In the genomic region with DNA sequence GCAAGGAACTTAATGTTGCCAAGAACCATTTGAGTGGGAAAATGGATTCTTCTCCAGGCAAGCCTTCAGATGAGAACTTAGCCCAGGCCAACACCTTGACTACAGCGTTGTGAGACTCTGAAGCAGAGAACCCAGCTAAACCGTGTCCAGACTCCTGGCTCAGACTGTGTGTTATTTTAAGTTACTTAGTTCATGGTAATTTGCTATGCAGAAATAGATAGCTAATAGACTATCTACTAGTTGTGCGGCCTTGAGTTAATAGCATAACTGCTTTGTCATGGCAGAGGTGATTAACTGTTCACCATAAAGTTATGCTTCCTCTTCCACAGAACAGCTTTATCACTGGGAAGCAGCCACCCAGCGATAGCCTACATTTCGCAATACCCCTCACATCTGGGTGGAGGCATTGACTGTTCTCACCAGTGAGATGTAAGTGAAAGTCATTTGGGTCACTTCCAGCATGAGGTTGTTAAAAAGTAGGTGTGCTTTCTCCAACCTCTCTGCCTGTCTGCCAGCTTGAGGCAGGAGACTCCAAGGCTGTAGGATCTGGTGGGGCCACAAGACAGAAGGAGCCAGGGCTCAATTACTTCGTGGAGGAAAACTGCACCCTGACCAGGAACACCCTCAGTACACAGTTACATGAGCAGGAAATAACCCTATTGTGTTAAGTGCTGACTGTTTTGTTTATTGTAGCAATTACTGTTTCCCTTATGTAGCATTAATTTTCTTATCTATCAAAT, we compare ENCODE assay signal across 9 cellular contexts.
DNase-seq lines count a peak whose midpoint lies in the region; ATAC-seq and TF ChIP-seq lines count a peak whose summit lies in the region.
"Had no signal": no experiment of that assay in that cellular context is flagged by ENCODE, and none has a peak within 500 bp of the region (broad histone marks: within the 10 kb centered on the region; RNA-seq: fewer than 3 reads in every experiment).

No MANE protein-coding gene starts in this region.

- H3K4me1 Mint-ChIP-seq in glutamatergic neuron (ENCODE audit: low read depth, unreplicated experiment) = peaks cover 11% of the 10 kb centered on the region

- H3K4me3 Mint-ChIP-seq in glutamatergic neuron (ENCODE audit: unreplicated experiment) = no peak overlapping the region

- no peak for TF ChIP-seq CTCF in glutamatergic neuron (IDR thresholded peaks at IDR 0.05; ENCODE audit: partially characterized antibody, unreplicated experiment)

- peaks cover 4% of the 10 kb centered on the region for H3K9me3 Mint-ChIP-seq in glutamatergic neuron (ENCODE audit: unreplicated experiment)

- DNase-seq in EH (ENCODE audit: low read depth) (peak; percentile 39), OCI-M1 (lab: John Stamatoyannopoulos, UW) (peak; percentile 98), non-pigmented ciliary epithelial cell (ENCODE audit: low read depth) (peak; percentile 44), glutamatergic neuron (no peak)
- no peak for DNase-seq in stimulated activated CD4-positive, alpha-beta T cell treated with anti-CD3 and anti-CD28 coated beads, Interleukin-4, amount 100 ng/mL, for 4 hours
- DNase-seq: NCI-H2029 treated with DMSO at 0.1 percent for 48 hours had no signal

- ATAC-seq in esophagus mucosa (peak; percentile 88), GM21360 (IDR thresholded peaks at IDR 0.05; ENCODE audit: unreplicated experiment) (no peak)
- ATAC-seq in activated CD4-positive, CD25-positive, alpha-beta regulatory T cell treated with anti-CD3 and anti-CD28 coated beads, Interleukin-2, amount 50 U/mL, for 24 hours = no peak

- H3K27me3 Mint-ChIP-seq in glutamatergic neuron (ENCODE audit: unreplicated experiment) = no peaks in the 10 kb centered on the region

- no peaks in the 10 kb centered on the region for H3K36me3 Mint-ChIP-seq in glutamatergic neuron (ENCODE audit: unreplicated experiment)

- no peak overlapping the region for H3K27ac Mint-ChIP-seq in glutamatergic neuron (ENCODE audit: unreplicated experiment)

Comparison
In these comparisons a context has a peak if more than half of its experiments do, and no peak if none do; other contexts are left out.
1. DNase-seq: peak in EH (single experiment), OCI-M1 (single experiment) and non-pigmented ciliary epithelial cell (single experiment); none in stimulated activated CD4-positive, alpha-beta T cell treated with anti-CD3 and anti-CD28 coated beads, Interleukin-4, amount 100 ng/mL, for 4 hours (0 of 2) and glutamatergic neuron (single experiment).